Comparison of ENCODE assay signal across 8 cellular contexts in the genomic region with DNA sequence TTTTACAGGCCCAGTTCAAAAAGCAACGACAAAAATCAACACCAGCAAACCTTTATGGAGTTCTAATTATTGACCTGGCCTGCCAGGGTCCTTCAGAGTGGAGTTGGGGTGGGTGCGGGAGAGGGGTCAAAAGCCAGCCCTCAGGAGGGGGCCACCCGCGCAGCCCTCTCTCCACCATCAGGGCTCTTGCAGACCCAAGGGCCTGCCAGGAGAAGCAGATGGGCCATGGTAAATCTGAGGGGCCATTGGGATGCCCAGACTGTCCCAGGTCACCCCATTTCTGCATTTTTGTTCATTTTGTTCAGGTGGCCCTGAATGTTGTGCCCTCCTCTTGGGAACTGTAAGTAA.
A peak's percentile ranks its signal among the peaks of the same experiment; 100 is the strongest.
DNase-seq lines count a peak whose midpoint lies in the region; ATAC-seq, FAIRE-seq and TF ChIP-seq lines count a peak whose summit lies in the region.

No MANE protein-coding gene starts in this region.

- H3K27me3 ChIP-seq in SJCRH30 (peaks cover 21% of the 10 kb centered on the region; the same call in 1 of the 2 replicates), fibroblast of lung (ENCODE audit: control insufficient read depth, insufficient read depth, low read length) (no peaks in the 10 kb centered on the region), sigmoid colon (no peaks in the 10 kb centered on the region)

- FAIRE-seq in D721Med (lab: Jason Lieb, UNC) = no peak

- H3K79me2 ChIP-seq in fibroblast of lung (ENCODE audit: control insufficient read depth, insufficient read depth, low read length) = no peaks in the 10 kb centered on the region

- no peak for DNase-seq in SJCRH30
- no peak for DNase-seq in fibroblast of lung (ENCODE audit: low read depth in 2 of 2)
- no peak for DNase-seq in sigmoid colon
- DNase-seq in D721Med (ENCODE audit: insufficient read length, low spot score) = no peak
- no peak for DNase-seq in DMS 273 treated with DMSO at 0.1 percent for 48 hours (lab: John Stamatoyannopoulos, UW)
- no peak for DNase-seq in NOMO-1 treated with dmso at 0.1 percent for 144 hours (lab: John Stamatoyannopoulos, UW; ENCODE audit: unreplicated experiment)

- TF ChIP-seq CTCF in fibroblast of lung (conservative IDR thresholded peaks at IDR 0.05 in 1 of 2, IDR thresholded peaks at IDR 0.05 in 1 of 2; ENCODE audit: low read depth in 1 of 2, low read length in 2 of 2) = no peak
- no peak for TF ChIP-seq CTCF in sigmoid colon (IDR thresholded peaks at IDR 0.05)
- no peak for TF ChIP-seq CTCF in D721Med (IDR thresholded peaks at IDR 0.05; ENCODE audit: insufficient read depth, missing control alignments)

- H3K9me3 ChIP-seq in SJCRH30 (replicated peaks) (no peaks in the 10 kb centered on the region), fibroblast of lung (ENCODE audit: control insufficient read depth, insufficient read depth, low read depth, low read length) (no peaks in the 10 kb centered on the region), sigmoid colon (no peaks in the 10 kb centered on the region)

- H3K4me3 ChIP-seq in SJCRH30 = peak overlapping the region; percentile 70
- H3K4me3 ChIP-seq in fibroblast of lung (replicated peaks in 1 of 4; ENCODE audit: control extremely low read depth in 1 of 4, insufficient read depth in 1 of 4, low read depth in 3 of 4, low read length in 4 of 4) = peak overlapping the region in 3 of 4 experiments; percentile 48 to 68 (median 66)
- peak overlapping the region in 3 of 4 donors; percentile 64 to 74 (median 73) for H3K4me3 ChIP-seq in sigmoid colon

- ATAC-seq in GM19395 (IDR thresholded peaks at IDR 0.05; ENCODE audit: unreplicated experiment) (peak; percentile 9), GM19455 (IDR thresholded peaks at IDR 0.05; ENCODE audit: unreplicated experiment) (no peak)

- H4K20me1 ChIP-seq in fibroblast of lung (ENCODE audit: control insufficient read depth, extremely low read depth, insufficient read depth, low read length) = no peaks in the 10 kb centered on the region

- intact Hi-C loops in sigmoid colon (cut with DNase I) = loop anchor here (1.0 kb wide), 1 partner anchor 31 kb away; no protein-coding TSS in a partner anchor

- no peaks in the 10 kb centered on the region for H3K36me3 ChIP-seq in SJCRH30
- no peaks in the 10 kb centered on the region for H3K36me3 ChIP-seq in fibroblast of lung (ENCODE audit: control insufficient read depth, insufficient read depth, low read length)
- H3K36me3 ChIP-seq in sigmoid colon = no peaks in the 10 kb centered on the region

- 0 out of 2 replicates have a peak, but pooled peaks cover 2% of the 10 kb centered on the region for H3K4me1 ChIP-seq in SJCRH30
- H3K4me1 ChIP-seq in fibroblast of lung (ENCODE audit: control insufficient read depth, extremely low read depth, insufficient read depth, low read length) = no peaks in the 10 kb centered on the region
- H3K4me1 ChIP-seq in sigmoid colon = peaks cover 0 to 29% (median 13%) of the 10 kb centered on the region in 4 donors

- peak overlapping the region; percentile 76 for H2AFZ ChIP-seq in fibroblast of lung (ENCODE audit: low read length)

- H3K4me2 ChIP-seq in fibroblast of lung (ENCODE audit: extremely low read depth, insufficient read depth, low read length) = peak overlapping the region; percentile 96

- 45 to 57% methylated on average over 4 of the region's 4 CpGs for WGBS in sigmoid colon, 2 donors

- no peak for TF ChIP-seq POLR2A in sigmoid colon (IDR thresholded peaks at IDR 0.05)

- no peak for TF ChIP-seq EP300 in sigmoid colon (IDR thresholded peaks at IDR 0.05)

- H3K9ac ChIP-seq in fibroblast of lung (ENCODE audit: insufficient read depth, low read length) = no peak overlapping the region

- H3K27ac ChIP-seq in SJCRH30 = no peak overlapping the region
- H3K27ac ChIP-seq in fibroblast of lung (ENCODE audit: insufficient read depth, low read length) = no peak overlapping the region
- peak overlapping the region in 3 of 4 donors; percentile 70 to 82 (median 79) for H3K27ac ChIP-seq in sigmoid colon

Comparison
In these comparisons a context has a peak if more than half of its experiments do, and no peak if none do; other contexts are left out.
1. H3K27ac ChIP-seq: peak in sigmoid colon (3 of 4); none in SJCRH30 (single experiment) and fibroblast of lung (single experiment).
2. Peak in every context shown above with its lines, with median percentiles within 50 percentile points of each other: H3K4me3 ChIP-seq.